Comparison of ENCODE assay signal across 25 cellular contexts in the genomic region with DNA sequence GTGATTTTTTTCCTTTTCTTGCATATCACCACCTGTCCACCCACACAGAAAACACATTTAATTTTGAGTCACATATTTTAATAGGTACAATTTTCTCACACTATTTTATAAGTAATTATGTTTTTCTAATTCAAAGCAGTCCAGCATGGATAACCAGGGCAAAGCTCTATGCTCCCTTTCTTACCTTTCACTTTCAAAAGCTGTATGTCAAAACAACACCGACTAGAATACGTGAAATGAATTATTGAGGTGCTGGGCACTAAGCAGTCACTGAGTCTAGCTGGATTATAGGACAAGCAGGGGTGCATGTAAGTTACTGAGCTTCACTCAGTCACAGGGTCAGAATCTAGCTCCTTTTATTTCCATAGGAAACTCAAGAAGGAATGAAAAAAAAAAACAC.
"Had no signal": no experiment of that assay in that cellular context is flagged by ENCODE, and none has a peak within 500 bp of the region (broad histone marks: within the 10 kb centered on the region; RNA-seq: fewer than 3 reads in every experiment).

No MANE protein-coding gene starts in this region.

- H3K36me3 Mint-ChIP-seq: naive thymus-derived CD8-positive, alpha-beta T cell; stimulated activated memory B cell treated with anti-CD40 and anti-IgM and Interleukin-4, amounts not matched to agents 10 μg/mL and 1 μg/mL and 100 μg/mL, for 72 hours; type B pancreatic cell had no signal

- H3K27ac Mint-ChIP-seq: endodermal cell; naive thymus-derived CD8-positive, alpha-beta T cell; nephron progenitor cell; stimulated activated memory B cell treated with anti-CD40 and anti-IgM and Interleukin-4, amounts not matched to agents 10 μg/mL and 1 μg/mL and 100 μg/mL, for 72 hours; type B pancreatic cell had no signal

- DNase-seq: dorsolateral prefrontal cortex; effector CD4-positive, alpha-beta T cell; endodermal cell; foreskin fibroblast; heart right ventricle; hippocampal formation; left colon; left ventricle myocardium superior; lower lobe of right lung; naive thymus-derived CD8-positive, alpha-beta T cell; nephron progenitor cell; nucleus accumbens; right cardiac atrium; spleen; stimulated activated CD4-positive, alpha-beta T cell treated with anti-CD3 and anti-CD28 coated beads, Interleukin-4, amount 100 ng/mL, for 4 hours; stimulated activated naive CD8-positive, alpha-beta T cell treated with anti-CD3 and anti-CD28 coated beads, Interleukin-15, Interleukin-2, amounts not matched to agents 100 U/mL and 50 U/mL, for 24 hours; substantia nigra; testis; tibial artery had no signal

- H3K27me3 ChIP-seq: dorsolateral prefrontal cortex, gastroesophageal sphincter, heart right ventricle, spleen, testis, tibial artery had no signal

- H3K27ac ChIP-seq: dorsolateral prefrontal cortex, epithelial cell of prostate, gastroesophageal sphincter, heart right ventricle, lower lobe of right lung, prostate gland, skin epidermis, spleen, testis, tibial artery had no signal

- H3K4me3 Mint-ChIP-seq: endodermal cell; naive thymus-derived CD8-positive, alpha-beta T cell; nephron progenitor cell; stimulated activated memory B cell treated with anti-CD40 and anti-IgM and Interleukin-4, amounts not matched to agents 10 μg/mL and 1 μg/mL and 100 μg/mL, for 72 hours; type B pancreatic cell had no signal

- H3K36me3 ChIP-seq: gastroesophageal sphincter, heart right ventricle, lower lobe of right lung, prostate gland, spleen, tibial artery had no signal

- H3K9me3 Mint-ChIP-seq: endodermal cell, nephron progenitor cell, type B pancreatic cell had no signal

- H3K4me3 ChIP-seq: gastroesophageal sphincter, heart right ventricle, lower lobe of right lung, prostate gland, skin epidermis, spleen, testis, tibial artery had no signal

- H3K4me1 Mint-ChIP-seq: naive thymus-derived CD8-positive, alpha-beta T cell; stimulated activated memory B cell treated with anti-CD40 and anti-IgM and Interleukin-4, amounts not matched to agents 10 μg/mL and 1 μg/mL and 100 μg/mL, for 72 hours had no signal

- H3K9me3 ChIP-seq: gastroesophageal sphincter, lower lobe of right lung, prostate gland, testis, tibial artery had no signal

- H3K27me3 Mint-ChIP-seq: stimulated activated memory B cell treated with anti-CD40 and anti-IgM and Interleukin-4, amounts not matched to agents 10 μg/mL and 1 μg/mL and 100 μg/mL, for 72 hours; type B pancreatic cell had no signal

- H3K4me1 ChIP-seq: gastroesophageal sphincter, heart right ventricle, lower lobe of right lung, prostate gland, spleen, testis, tibial artery had no signal
